In genomic region chr15:64597469-64597806, GRCh38 we compare ENCODE assay signal across 9 cellular contexts.
DNase-seq lines count a peak whose midpoint lies in the region; ATAC-seq and TF ChIP-seq lines count a peak whose summit lies in the region.
"Had no signal": no experiment of that assay in that cellular context is flagged by ENCODE, and none has a peak within 500 bp of the region (broad histone marks: within the 10 kb centered on the region; RNA-seq: fewer than 3 reads in every experiment).

No MANE protein-coding gene starts in this region.

- no peak for TF ChIP-seq CTCF in CD8-positive, alpha-beta T cell (IDR thresholded peaks at IDR 0.05)

- no peaks in the 10 kb centered on the region for H3K36me3 ChIP-seq in CD8-positive, alpha-beta T cell (ENCODE audit: insufficient read depth, low read length)

- peak in 3 of 7 experiments; percentile 2 to 24 (median 13) for DNase-seq in CD8-positive, alpha-beta T cell
- DNase-seq in myocyte (ENCODE audit: low read depth) (peak; percentile 30), NCI-H187 treated with DMSO at 0.1 percent for 48 hours (lab: John Stamatoyannopoulos, UW) (no peak)
- DNase-seq: left ventricle myocardium superior had no signal

- H3K36me3 Mint-ChIP-seq in CD8-positive, alpha-beta T cell = no peaks in the 10 kb centered on the region
- H3K36me3 Mint-ChIP-seq in activated naive CD8-positive, alpha-beta T cell = no peaks in the 10 kb centered on the region

- peaks cover 73% of the 10 kb centered on the region for H3K4me1 Mint-ChIP-seq in CD8-positive, alpha-beta T cell (ENCODE audit: low read depth)
- peaks cover 67% of the 10 kb centered on the region for H3K4me1 Mint-ChIP-seq in activated naive CD8-positive, alpha-beta T cell (ENCODE audit: low read depth)

- ATAC-seq in CD8-positive, alpha-beta T cell = peak; percentile 40
- ATAC-seq in HG03175 (IDR thresholded peaks at IDR 0.05; ENCODE audit: unreplicated experiment) (peak; percentile 31), GM19452 (IDR thresholded peaks at IDR 0.05; ENCODE audit: unreplicated experiment) (no peak), GM21423 (IDR thresholded peaks at IDR 0.05; ENCODE audit: unreplicated experiment) (no peak), HG02840 (IDR thresholded peaks at IDR 0.05; ENCODE audit: low FRiP score, unreplicated experiment) (no peak)

- H3K9me3 Mint-ChIP-seq in CD8-positive, alpha-beta T cell = no peaks in the 10 kb centered on the region
- H3K9me3 Mint-ChIP-seq in activated naive CD8-positive, alpha-beta T cell (ENCODE audit: low read depth) = no peaks in the 10 kb centered on the region

- peak overlapping the region; percentile 84 for H3K4me3 Mint-ChIP-seq in CD8-positive, alpha-beta T cell
- peak overlapping the region; percentile 78 for H3K4me3 Mint-ChIP-seq in activated naive CD8-positive, alpha-beta T cell

- peak overlapping the region; percentile 65 for H3K27ac ChIP-seq in CD8-positive, alpha-beta T cell (ENCODE audit: low read depth, low read length)

- peaks cover 66% of the 10 kb centered on the region for H3K4me1 ChIP-seq in CD8-positive, alpha-beta T cell (ENCODE audit: insufficient read depth, low read length)

- H3K4me3 ChIP-seq in CD8-positive, alpha-beta T cell (ENCODE audit: low read depth, low read length) = peak overlapping the region; percentile 36

- intact Hi-C loops in CD8-positive, alpha-beta T cell (cut with DNase I, micrococcal nuclease) = loop anchor here in 1 of 2 experiments (2.0 kb wide), 1 partner anchor 25 kb away; no protein-coding TSS in a partner anchor

- CTCF ChIA-PET in CD8-positive, alpha-beta T cell (lab: Charles Lee) = interaction anchor here (1.3 kb wide), 1 partner anchor 56 kb away, joined by 3 read pairs; no protein-coding TSS in a partner anchor

- H3K27me3 Mint-ChIP-seq in CD8-positive, alpha-beta T cell (ENCODE audit: low read depth) = no peaks in the 10 kb centered on the region
- no peaks in the 10 kb centered on the region for H3K27me3 Mint-ChIP-seq in activated naive CD8-positive, alpha-beta T cell

- POLR2A ChIA-PET in CD8-positive, alpha-beta T cell (lab: Charles Lee) = interaction anchor here (0.9 to 2.4 kb wide), 3 partner anchors 21 to 83 kb away, joined by 4 to 6 read pairs (median 5); no protein-coding TSS in a partner anchor

- H3K27ac Mint-ChIP-seq in CD8-positive, alpha-beta T cell = peak overlapping the region; percentile 93
- peak overlapping the region; percentile 88 for H3K27ac Mint-ChIP-seq in activated naive CD8-positive, alpha-beta T cell

- H3K27me3 ChIP-seq in CD8-positive, alpha-beta T cell (ENCODE audit: insufficient read depth, low read length) = no peaks in the 10 kb centered on the region

- no peaks in the 10 kb centered on the region for H3K9me3 ChIP-seq in CD8-positive, alpha-beta T cell (ENCODE audit: low read length)

Comparison
In these comparisons a context has a peak if more than half of its experiments do, and no peak if none do; other contexts are left out.
1. ATAC-seq: peak in CD8-positive, alpha-beta T cell (single experiment) and HG03175 (single experiment); none in GM19452 (single experiment), GM21423 (single experiment) and HG02840 (single experiment).